In genomic region chr17:77124192-77124908, GRCh38 we compare ENCODE assay signal across 9 cellular contexts. TPM values are rescaled to one million over a fixed set of nuclear protein-coding genes. Genes with fewer than 3 reads are reported as not detected.
DNase-seq lines count a peak whose midpoint lies in the region; TF ChIP-seq lines count a peak whose summit lies in the region.
"Had no signal": no experiment of that assay in that cellular context is flagged by ENCODE, and none has a peak within 500 bp of the region (broad histone marks: within the 10 kb centered on the region; RNA-seq: fewer than 3 reads in every experiment).

No MANE protein-coding gene starts in this region.

- H3K9me2 ChIP-seq in SK-N-SH, result no peaks in the 10 kb centered on the region

- H3K27ac ChIP-seq in SK-N-SH (ENCODE audit: low read depth in 2 of 2, low read length in 1 of 2), result peak overlapping the region; percentile 56 to 93; a peak in 3 of 4 replicates
- peak overlapping the region; percentile 41 for H3K27ac ChIP-seq in fibroblast of lung (ENCODE audit: insufficient read depth, low read length)

- TF ChIP-seq RAD21 in SK-N-SH (IDR thresholded peaks at IDR 0.05; ENCODE audit: low read length), result no peak

- TF ChIP-seq CTCF in CD14-positive monocyte (IDR thresholded peaks at IDR 0.05) (no peak), SK-N-SH (IDR thresholded peaks at IDR 0.05) (no peak), fibroblast of lung (conservative IDR thresholded peaks at IDR 0.05 in 1 of 2, IDR thresholded peaks at IDR 0.05 in 1 of 2; ENCODE audit: low read depth in 1 of 2, low read length in 2 of 2) (no peak), osteocyte (IDR thresholded peaks at IDR 0.05) (no peak)

- peaks cover 7% of the 10 kb centered on the region; the same call in 1 of the 2 replicates for H3K79me2 ChIP-seq in SK-N-SH (ENCODE audit: insufficient read depth)
- H3K79me2 ChIP-seq in fibroblast of lung (ENCODE audit: control insufficient read depth, insufficient read depth, low read length), result no peaks in the 10 kb centered on the region

- peaks cover 0 to 3% of the 10 kb centered on the region in 2 donors for H3K36me3 Mint-ChIP-seq in CD14-positive monocyte
- H3K36me3 Mint-ChIP-seq in osteocyte (ENCODE audit: unreplicated experiment), result no peaks in the 10 kb centered on the region
- H3K36me3 Mint-ChIP-seq in activated T-helper 1 cell treated with anti-CD3 and anti-CD28 coated beads, Interleukin-12 subunit alpha, Interleukin-12 subunit beta, Interleukin-2, Interleukin-4 antibody, amounts not matched to agents 30 ng/mL and 10 ng/mL and 1 ng/mL, durations not matched to agents 14 hours and 24 hours and 36 hours (ENCODE audit: low read depth), result peaks cover 2% of the 10 kb centered on the region

- H3K4me2 ChIP-seq in SK-N-SH (peak overlapping the region; percentile 49), fibroblast of lung (ENCODE audit: extremely low read depth, insufficient read depth, low read length) (peak overlapping the region; percentile 59)

- intact Hi-C loops in CD14-positive monocyte (cut with micrococcal nuclease), result no loop called here
- intact Hi-C loops in activated T-helper 1 cell treated with anti-CD3 and anti-CD28 coated beads, Interleukin-12 subunit alpha, Interleukin-12 subunit beta, Interleukin-2, Interleukin-4 antibody, amounts not matched to agents 30 ng/mL and 10 ng/mL and 1 ng/mL, durations not matched to agents 14 hours and 24 hours and 36 hours (cut with micrococcal nuclease), result no loop called here

- H3K9me3 Mint-ChIP-seq in CD14-positive monocyte (peaks cover 0 to 7% (median 0%) of the 10 kb centered on the region in 7 donors), osteocyte (ENCODE audit: unreplicated experiment) (no peaks in the 10 kb centered on the region)
- no peaks in the 10 kb centered on the region for H3K9me3 Mint-ChIP-seq in activated T-helper 1 cell treated with anti-CD3 and anti-CD28 coated beads, Interleukin-12 subunit alpha, Interleukin-12 subunit beta, Interleukin-2, Interleukin-4 antibody, amounts not matched to agents 30 ng/mL and 10 ng/mL and 1 ng/mL, durations not matched to agents 14 hours and 24 hours and 36 hours

- H3K27me3 ChIP-seq in SK-N-SH (ENCODE audit: insufficient read depth) (no peaks in the 10 kb centered on the region), fibroblast of lung (ENCODE audit: control insufficient read depth, insufficient read depth, low read length) (no peaks in the 10 kb centered on the region)

- H3K4me3 Mint-ChIP-seq in CD14-positive monocyte (peak overlapping the region; percentile 45 to 73), osteocyte (ENCODE audit: unreplicated experiment) (no peak overlapping the region)
- H3K4me3 Mint-ChIP-seq in activated T-helper 1 cell treated with anti-CD3 and anti-CD28 coated beads, Interleukin-12 subunit alpha, Interleukin-12 subunit beta, Interleukin-2, Interleukin-4 antibody, amounts not matched to agents 30 ng/mL and 10 ng/mL and 1 ng/mL, durations not matched to agents 14 hours and 24 hours and 36 hours, result no peak overlapping the region

- POLR2A ChIA-PET in SK-N-SH (lab: Yijun Ruan, JAX), result interaction anchor here (0.7 to 1.2 kb wide), 2 partner anchors 15 to 36 kb away, joined by 3 read pairs; no protein-coding TSS in a partner anchor

- DNase-seq in CD14-positive monocyte (ENCODE audit: low spot score) (peak; percentile 62), SK-N-SH (no peak), fibroblast of lung (ENCODE audit: low read depth in 2 of 2) (peak in 1 of 2 donors; percentile 85), osteocyte (ENCODE audit: extremely low spot score, unreplicated experiment) (no peak), NCI-H345 treated with DMSO at 0.1 percent for 48 hours (lab: John Stamatoyannopoulos, UW; ENCODE audit: unreplicated experiment) (no peak), G401 (ENCODE audit: low spot score) (no peak), NCI-H1048 (lab: John Stamatoyannopoulos, UW) (no peak)
- no peak for DNase-seq in activated T-helper 1 cell treated with anti-CD3 and anti-CD28 coated beads, Interleukin-12 subunit alpha, Interleukin-12 subunit beta, Interleukin-2, Interleukin-4 antibody, amounts not matched to agents 30 ng/mL and 10 ng/mL and 1 ng/mL, durations not matched to agents 14 hours and 24 hours and 36 hours (ENCODE audit: low spot score)
- DNase-seq: activated T-cell treated with anti-CD3 and anti-CD28 coated beads, Interleukin-2, amount 50 U/mL, for 1 hour had no signal

- TF ChIP-seq EP300 in SK-N-SH (IDR thresholded peaks at IDR 0.05; ENCODE audit: borderline replicate concordance in 1 of 2, low read depth in 1 of 2, low read length in 1 of 2), result 0 out of 4 replicates have a peak, but pooled peaks of 1 of the 2 experiments have one; percentile 36

- in situ Hi-C loops in G401 (cut with HindIII; ENCODE audit: low sequenced_read_pairs), result no loop called here

- H3K9me3 ChIP-seq in SK-N-SH (no peaks in the 10 kb centered on the region), fibroblast of lung (ENCODE audit: control insufficient read depth, insufficient read depth, low read depth, low read length) (no peaks in the 10 kb centered on the region)

- peak overlapping the region; percentile 68 to 89 (median 85) for H3K27ac Mint-ChIP-seq in CD14-positive monocyte
- peak overlapping the region; percentile 85 for H3K27ac Mint-ChIP-seq in osteocyte (ENCODE audit: unreplicated experiment)
- H3K27ac Mint-ChIP-seq in activated T-helper 1 cell treated with anti-CD3 and anti-CD28 coated beads, Interleukin-12 subunit alpha, Interleukin-12 subunit beta, Interleukin-2, Interleukin-4 antibody, amounts not matched to agents 30 ng/mL and 10 ng/mL and 1 ng/mL, durations not matched to agents 14 hours and 24 hours and 36 hours, result no peak overlapping the region

- H3K27me3 Mint-ChIP-seq in CD14-positive monocyte (ENCODE audit: low read depth in 3 of 3) (peaks cover 0 to 4% (median 3%) of the 10 kb centered on the region in 3 donors), osteocyte (ENCODE audit: unreplicated experiment) (no peaks in the 10 kb centered on the region)
- no peaks in the 10 kb centered on the region for H3K27me3 Mint-ChIP-seq in activated T-helper 1 cell treated with anti-CD3 and anti-CD28 coated beads, Interleukin-12 subunit alpha, Interleukin-12 subunit beta, Interleukin-2, Interleukin-4 antibody, amounts not matched to agents 30 ng/mL and 10 ng/mL and 1 ng/mL, durations not matched to agents 14 hours and 24 hours and 36 hours (ENCODE audit: insufficient read depth)

- H3F3A ChIP-seq in SK-N-SH (replicated peaks; ENCODE audit: insufficient read depth), result peaks cover 50% of the 10 kb centered on the region

- H3K4me3 ChIP-seq in SK-N-SH (ENCODE audit: low read depth in 2 of 2, low read length in 1 of 2) (no peak overlapping the region), fibroblast of lung (replicated peaks in 1 of 4; ENCODE audit: control extremely low read depth in 1 of 4, insufficient read depth in 1 of 4, low read depth in 3 of 4, low read length in 4 of 4) (no peak overlapping the region)

- H4K20me1 ChIP-seq in SK-N-SH (ENCODE audit: insufficient read depth), result no peaks in the 10 kb centered on the region
- no peaks in the 10 kb centered on the region for H4K20me1 ChIP-seq in fibroblast of lung (ENCODE audit: control insufficient read depth, extremely low read depth, insufficient read depth, low read length)

- peaks cover 2 to 41% of the 10 kb centered on the region in 2 experiments; a peak in 3 of 4 replicates for H3K4me1 ChIP-seq in SK-N-SH (ENCODE audit: control insufficient read depth in 1 of 2, insufficient read depth in 2 of 2, low read depth in 1 of 2, low read length in 1 of 2)
- H3K4me1 ChIP-seq in fibroblast of lung (ENCODE audit: control insufficient read depth, extremely low read depth, insufficient read depth, low read length), result peaks cover 13% of the 10 kb centered on the region

- WGBS in SK-N-SH (ENCODE audit: low lambda C conversion rate), result 33% methylated on average over 15 of the region's 15 CpGs

- CTCF ChIA-PET in SK-N-SH (lab: Yijun Ruan, JAX), result interaction anchor here (0.8 to 2.0 kb wide), 5 partner anchors 10 to 123 kb away, joined by 3 to 7 read pairs (median 4); no protein-coding TSS in a partner anchor

- H3K4me1 Mint-ChIP-seq in CD14-positive monocyte (peaks cover 40% of the 10 kb centered on the region), osteocyte (ENCODE audit: unreplicated experiment) (peaks cover 58% of the 10 kb centered on the region)
- peaks cover 52% of the 10 kb centered on the region for H3K4me1 Mint-ChIP-seq in activated T-helper 1 cell treated with anti-CD3 and anti-CD28 coated beads, Interleukin-12 subunit alpha, Interleukin-12 subunit beta, Interleukin-2, Interleukin-4 antibody, amounts not matched to agents 30 ng/mL and 10 ng/mL and 1 ng/mL, durations not matched to agents 14 hours and 24 hours and 36 hours (ENCODE audit: low read depth)

- peak overlapping the region; percentile 67 for H2AFZ ChIP-seq in SK-N-SH (ENCODE audit: low read depth)
- H2AFZ ChIP-seq in fibroblast of lung (ENCODE audit: low read length), result no peak overlapping the region

- H3K9ac ChIP-seq in SK-N-SH (peak overlapping the region; percentile 68), fibroblast of lung (ENCODE audit: insufficient read depth, low read length) (no peak overlapping the region)

- no peaks in the 10 kb centered on the region for H3K36me3 ChIP-seq in SK-N-SH (replicated peaks in 1 of 2; ENCODE audit: control insufficient read depth in 1 of 2, insufficient read depth in 2 of 2, low read length in 1 of 2)
- H3K36me3 ChIP-seq in fibroblast of lung (ENCODE audit: control insufficient read depth, insufficient read depth, low read length), result no peaks in the 10 kb centered on the region

TF ChIP-seq in SK-N-SH, 30 proteins besides CTCF, POLR2A, EP300 and RAD21 (continues in another document):
- TF ChIP-seq, protein P1, sequence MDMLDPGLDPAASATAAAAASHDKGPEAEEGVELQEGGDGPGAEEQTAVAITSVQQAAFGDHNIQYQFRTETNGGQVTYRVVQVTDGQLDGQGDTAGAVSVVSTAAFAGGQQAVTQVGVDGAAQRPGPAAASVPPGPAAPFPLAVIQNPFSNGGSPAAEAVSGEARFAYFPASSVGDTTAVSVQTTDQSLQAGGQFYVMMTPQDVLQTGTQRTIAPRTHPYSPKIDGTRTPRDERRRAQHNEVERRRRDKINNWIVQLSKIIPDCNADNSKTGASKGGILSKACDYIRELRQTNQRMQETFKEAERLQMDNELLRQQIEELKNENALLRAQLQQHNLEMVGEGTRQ (IDR thresholded peaks at IDR 0.05; ENCODE audit: borderline replicate concordance, low read depth, low read length), result no peak

RNA-seq across cellular contexts. Expression of gene SEC14L1, which starts 16.4 kb away (rescaled TPM):
- polyA plus RNA-seq in CD14-positive monocyte (10 to 100 TPM; 34.1 to 43.2 TPM), SK-N-SH (2012; rRNA removed) (45.1 and 62.4 TPM in 2 replicates), fibroblast of lung (21.1 and 25.1 TPM in 2 replicates)
- 54.4 and 58.5 TPM in 2 replicates for polyA plus RNA-seq in SK-N-SH (2012; cell fraction: cytosol; rRNA removed)
- polyA plus RNA-seq in SK-N-SH (2012; cell fraction: nucleus; rRNA removed), result 48.9 and 66.1 TPM in 2 replicates
- total RNA-seq in fibroblast of lung (31.6 and 32.9 TPM in 2 replicates), osteocyte (82.9 and 90.5 TPM in 2 replicates)
- polyA plus RNA-seq in fibroblast of lung (2012), result 31.9 and 33.5 TPM in 2 replicates
- polyA minus RNA-seq in fibroblast of lung (ENCODE audit: low replicate concordance), result 29.8 and 40.5 TPM in 2 replicates
- 48.1 and 58.3 TPM in 2 replicates for total RNA-seq in G401 (2014; rRNA removed; shearing (Covaris generic))
- total RNA-seq in activated T-helper 1 cell treated with anti-CD3 and anti-CD28 coated beads, Interleukin-12 subunit alpha, Interleukin-12 subunit beta, Interleukin-2, Interleukin-4 antibody, amounts not matched to agents 30 ng/mL and 10 ng/mL and 1 ng/mL, durations not matched to agents 14 hours and 24 hours and 36 hours, result 77.6 and 81.9 TPM in 2 replicates

Comparison
In these comparisons a context has a peak if more than half of its experiments do, and no peak if none do; other contexts are left out.
1. H3K4me3 Mint-ChIP-seq: peak in CD14-positive monocyte (2 of 2); none in osteocyte (single experiment) and activated T-helper 1 cell treated with anti-CD3 and anti-CD28 coated beads, Interleukin-12 subunit alpha, Interleukin-12 subunit beta, Interleukin-2, Interleukin-4 antibody, amounts not matched to agents 30 ng/mL and 10 ng/mL and 1 ng/mL, durations not matched to agents 14 hours and 24 hours and 36 hours (single experiment).